23 cellular contexts compared by ENCODE assay signal in genomic region chrX:49262603-49263002, GRCh38. TPM values are rescaled to one million over a fixed set of nuclear protein-coding genes. Genes with fewer than 3 reads are reported as not detected.
DNase-seq lines count a peak whose midpoint lies in the region; ATAC-seq lines count a peak whose summit lies in the region.
"Had no signal": no experiment of that assay in that cellular context is flagged by ENCODE, and none has a peak within 500 bp of the region (broad histone marks: within the 10 kb centered on the region; RNA-seq: fewer than 3 reads in every experiment).

No MANE protein-coding gene starts in this region.

- intact Hi-C loops in activated naive CD4-positive, alpha-beta T cell treated with anti-CD3 and anti-CD28 coated beads for 36 hours (cut with micrococcal nuclease): loop anchor here (10.0 kb wide), 1 partner anchor 328 kb away; no protein-coding TSS in a partner anchor

- H3K9me3 ChIP-seq in mesenchymal stem cell (ENCODE audit: control insufficient read depth, low read length): peaks cover 4% of the 10 kb centered on the region

- H3K27ac Mint-ChIP-seq in T-helper 2 cell treated with Interferon-gamma antibody and Interleukin-4, amounts not matched to agents 5 μg/mL and 100 μg/mL, for 36 hours: no peak overlapping the region
- peak overlapping the region; percentile 18 for H3K27ac Mint-ChIP-seq in activated naive CD4-positive, alpha-beta T cell treated with anti-CD3 and anti-CD28 coated beads for 36 hours
- H3K27ac Mint-ChIP-seq in activated CD8-positive, alpha-beta T cell treated with anti-CD3 and anti-CD28 coated beads, Interleukin-2, amount 10 ng/mL, durations not matched to agents 7 days and 5 days: no peak overlapping the region
- peak overlapping the region; percentile 77 for H3K27ac Mint-ChIP-seq in stimulated activated effector memory CD8-positive, alpha-beta T cell treated with anti-CD3 and anti-CD28 coated beads, Interleukin-12 subunit alpha, Interleukin-12 subunit beta, amount 100 ng/mL, for 72 hours
- H3K27ac Mint-ChIP-seq: H9 had no signal

- no peaks in the 10 kb centered on the region for H3K36me3 ChIP-seq in mesenchymal stem cell (ENCODE audit: control insufficient read depth in 1 of 2, insufficient read depth in 2 of 2, low read depth in 1 of 2, low read length in 2 of 2)

- H3K9me3 Mint-ChIP-seq in T-helper 2 cell treated with Interferon-gamma antibody and Interleukin-4, amounts not matched to agents 5 μg/mL and 100 μg/mL, for 36 hours: no peaks in the 10 kb centered on the region
- H3K9me3 Mint-ChIP-seq in activated naive CD4-positive, alpha-beta T cell treated with anti-CD3 and anti-CD28 coated beads for 36 hours: no peaks in the 10 kb centered on the region
- no peaks in the 10 kb centered on the region for H3K9me3 Mint-ChIP-seq in activated CD8-positive, alpha-beta T cell treated with anti-CD3 and anti-CD28 coated beads, Interleukin-2, amount 10 ng/mL, durations not matched to agents 7 days and 5 days (ENCODE audit: insufficient read depth)
- no peaks in the 10 kb centered on the region for H3K9me3 Mint-ChIP-seq in stimulated activated effector memory CD8-positive, alpha-beta T cell treated with anti-CD3 and anti-CD28 coated beads, Interleukin-12 subunit alpha, Interleukin-12 subunit beta, amount 100 ng/mL, for 72 hours

- H3K79me1 ChIP-seq in mesenchymal stem cell (replicated peaks; ENCODE audit: low read length, poor library complexity, severe bottlenecking): no peaks in the 10 kb centered on the region

- H3K4me2 ChIP-seq in mesenchymal stem cell (ENCODE audit: low read length, poor library complexity, severe bottlenecking): no peak overlapping the region
- H3K4me2 ChIP-seq: KMS-11 had no signal

- no peak overlapping the region for H3K4ac ChIP-seq in mesenchymal stem cell (ENCODE audit: low read depth in 1 of 2, low read length in 2 of 2)

- H4K8ac ChIP-seq in mesenchymal stem cell (ENCODE audit: low read length): no peak overlapping the region

- H3K18ac ChIP-seq in mesenchymal stem cell (ENCODE audit: low read depth in 1 of 2, low read length in 2 of 2): no peak overlapping the region

- ATAC-seq in activated CD8-positive, alpha-beta T cell treated with anti-CD3 and anti-CD28 coated beads, Interleukin-2, amount 10 ng/mL, durations not matched to agents 7 days and 5 days: no peak
- peak; percentile 52 for ATAC-seq in stimulated activated effector memory CD8-positive, alpha-beta T cell treated with anti-CD3 and anti-CD28 coated beads, Interleukin-12 subunit alpha, Interleukin-12 subunit beta, amount 100 ng/mL, for 72 hours
- no peak for ATAC-seq in GM21367 (IDR thresholded peaks at IDR 0.05; ENCODE audit: unreplicated experiment)

- no peak for DNase-seq in T-helper 2 cell treated with Interferon-gamma antibody and Interleukin-4, amounts not matched to agents 5 μg/mL and 100 μg/mL, for 36 hours (ENCODE audit: low spot score)
- DNase-seq in T-helper 2 cell: no peak
- no peak for DNase-seq in activated naive CD4-positive, alpha-beta T cell treated with anti-CD3 and anti-CD28 coated beads for 36 hours
- DNase-seq in activated naive CD4-positive, alpha-beta T cell (lab: John Stamatoyannopoulos, UW): no peak
- no peak for DNase-seq in activated CD8-positive, alpha-beta T cell treated with anti-CD3 and anti-CD28 coated beads, Interleukin-2, amount 10 ng/mL, durations not matched to agents 7 days and 5 days
- no peak for DNase-seq in stimulated activated effector memory CD8-positive, alpha-beta T cell treated with anti-CD3 and anti-CD28 coated beads, Interleukin-12 subunit alpha, Interleukin-12 subunit beta, amount 100 ng/mL, for 72 hours (ENCODE audit: low spot score in 2 of 2)
- no peak for DNase-seq in mesenchymal stem cell
- DNase-seq: 8988T, DMS153, GDM1, H9, NCI-H1417, NCI-H187 treated with DMSO at 0.1 percent for 48 hours, NCI-H2227 treated with DMSO at 0.1 percent for 48 hours, NCI-H524, NCI-H82, OCI-M1 had no signal

- no CpG with 5 or more reads among the region's 1 CpG for WGBS in mesenchymal stem cell

- H3K27me3 Mint-ChIP-seq in T-helper 2 cell treated with Interferon-gamma antibody and Interleukin-4, amounts not matched to agents 5 μg/mL and 100 μg/mL, for 36 hours (ENCODE audit: low read depth): no peaks in the 10 kb centered on the region
- H3K27me3 Mint-ChIP-seq in activated naive CD4-positive, alpha-beta T cell treated with anti-CD3 and anti-CD28 coated beads for 36 hours (ENCODE audit: low read depth): no peaks in the 10 kb centered on the region
- no peaks in the 10 kb centered on the region for H3K27me3 Mint-ChIP-seq in activated CD8-positive, alpha-beta T cell treated with anti-CD3 and anti-CD28 coated beads, Interleukin-2, amount 10 ng/mL, durations not matched to agents 7 days and 5 days (ENCODE audit: low read depth)

- no peak overlapping the region for H2AK5ac ChIP-seq in mesenchymal stem cell (ENCODE audit: low read length, severe bottlenecking)

- peaks cover 0 to 27% of the 10 kb centered on the region in 2 experiments for H3K27me3 ChIP-seq in mesenchymal stem cell (ENCODE audit: control insufficient read depth in 1 of 2, insufficient read depth in 1 of 2, low read length in 2 of 2)

- H3K4me1 ChIP-seq in mesenchymal stem cell (ENCODE audit: control insufficient read depth, insufficient read depth, low read depth, low read length): no peaks in the 10 kb centered on the region

- H3K27ac ChIP-seq in mesenchymal stem cell (ENCODE audit: low read length, poor library complexity, severe bottlenecking): no peak overlapping the region
- H3K27ac ChIP-seq: KMS-11 had no signal

- no peak overlapping the region for H3K9ac ChIP-seq in mesenchymal stem cell (ENCODE audit: low read length)
- H3K9ac ChIP-seq: KMS-11 had no signal

- no peak overlapping the region for H3K14ac ChIP-seq in mesenchymal stem cell (ENCODE audit: low read length in 2 of 2)

- H4K91ac ChIP-seq in mesenchymal stem cell (ENCODE audit: low read length): no peak overlapping the region

- H3K23ac ChIP-seq in mesenchymal stem cell (ENCODE audit: low read length in 2 of 2): no peak overlapping the region

- H3K4me3 Mint-ChIP-seq in T-helper 2 cell treated with Interferon-gamma antibody and Interleukin-4, amounts not matched to agents 5 μg/mL and 100 μg/mL, for 36 hours: peak overlapping the region; percentile 68
- H3K4me3 Mint-ChIP-seq in activated naive CD4-positive, alpha-beta T cell treated with anti-CD3 and anti-CD28 coated beads for 36 hours: peak overlapping the region; percentile 40
- peak overlapping the region; percentile 73 for H3K4me3 Mint-ChIP-seq in activated CD8-positive, alpha-beta T cell treated with anti-CD3 and anti-CD28 coated beads, Interleukin-2, amount 10 ng/mL, durations not matched to agents 7 days and 5 days
- peak overlapping the region; percentile 70 for H3K4me3 Mint-ChIP-seq in stimulated activated effector memory CD8-positive, alpha-beta T cell treated with anti-CD3 and anti-CD28 coated beads, Interleukin-12 subunit alpha, Interleukin-12 subunit beta, amount 100 ng/mL, for 72 hours
- H3K4me3 Mint-ChIP-seq: H9 had no signal

- no peak overlapping the region for H2BK12ac ChIP-seq in mesenchymal stem cell (ENCODE audit: low read length in 2 of 2)

- H2BK15ac ChIP-seq in mesenchymal stem cell (ENCODE audit: low read depth, poor library complexity, severe bottlenecking): no peak overlapping the region

- CTCF ChIA-PET in activated naive CD4-positive, alpha-beta T cell treated with anti-CD3 and anti-CD28 coated beads for 36 hours (lab: Charles Lee): interaction anchor here (1.0 kb wide), 1 partner anchor 70 kb away, joined by 4 read pairs; no protein-coding TSS in a partner anchor
- CTCF ChIA-PET in activated CD8-positive, alpha-beta T cell treated with anti-CD3 and anti-CD28 coated beads, Interleukin-2, amount 10 ng/mL, durations not matched to agents 7 days and 5 days (lab: Charles Lee): interaction anchor here (1.2 kb wide), 1 partner anchor 72 kb away, joined by 3 read pairs; no protein-coding TSS in a partner anchor

- H2BK120ac ChIP-seq in mesenchymal stem cell (ENCODE audit: low read depth, low read length): no peak overlapping the region

- no peak overlapping the region for H2BK5ac ChIP-seq in mesenchymal stem cell (ENCODE audit: low read depth, low read length, poor library complexity, severe bottlenecking)

- POLR2A ChIA-PET in activated CD8-positive, alpha-beta T cell treated with anti-CD3 and anti-CD28 coated beads, Interleukin-2, amount 10 ng/mL, durations not matched to agents 7 days and 5 days (lab: Charles Lee): interaction anchor here (1.0 kb wide), 1 partner anchor 11 kb away, joined by 4 read pairs; no protein-coding TSS in a partner anchor

- no peak overlapping the region for H3K4me3 ChIP-seq in mesenchymal stem cell (ENCODE audit: insufficient read depth in 1 of 2, low read depth in 1 of 2, low read length in 2 of 2)

- H2AFZ ChIP-seq in mesenchymal stem cell (ENCODE audit: low read depth, low read length): no peak overlapping the region

- peaks cover 13% of the 10 kb centered on the region for H3K36me3 Mint-ChIP-seq in T-helper 2 cell treated with Interferon-gamma antibody and Interleukin-4, amounts not matched to agents 5 μg/mL and 100 μg/mL, for 36 hours (ENCODE audit: low read depth)
- H3K36me3 Mint-ChIP-seq in activated naive CD4-positive, alpha-beta T cell treated with anti-CD3 and anti-CD28 coated beads for 36 hours (ENCODE audit: low read depth): no peaks in the 10 kb centered on the region
- H3K36me3 Mint-ChIP-seq in activated CD8-positive, alpha-beta T cell treated with anti-CD3 and anti-CD28 coated beads, Interleukin-2, amount 10 ng/mL, durations not matched to agents 7 days and 5 days (ENCODE audit: low read depth): peaks cover 6% of the 10 kb centered on the region
- H3K36me3 Mint-ChIP-seq in stimulated activated effector memory CD8-positive, alpha-beta T cell treated with anti-CD3 and anti-CD28 coated beads, Interleukin-12 subunit alpha, Interleukin-12 subunit beta, amount 100 ng/mL, for 72 hours: peaks cover 49% of the 10 kb centered on the region

- peaks cover 34% of the 10 kb centered on the region for H3K4me1 Mint-ChIP-seq in T-helper 2 cell treated with Interferon-gamma antibody and Interleukin-4, amounts not matched to agents 5 μg/mL and 100 μg/mL, for 36 hours (ENCODE audit: low read depth)
- peaks cover 48% of the 10 kb centered on the region for H3K4me1 Mint-ChIP-seq in activated naive CD4-positive, alpha-beta T cell treated with anti-CD3 and anti-CD28 coated beads for 36 hours (ENCODE audit: low read depth)
- H3K4me1 Mint-ChIP-seq in activated CD8-positive, alpha-beta T cell treated with anti-CD3 and anti-CD28 coated beads, Interleukin-2, amount 10 ng/mL, durations not matched to agents 7 days and 5 days (ENCODE audit: low read depth): peaks cover 51% of the 10 kb centered on the region
- H3K4me1 Mint-ChIP-seq in stimulated activated effector memory CD8-positive, alpha-beta T cell treated with anti-CD3 and anti-CD28 coated beads, Interleukin-12 subunit alpha, Interleukin-12 subunit beta, amount 100 ng/mL, for 72 hours: peaks cover 55% of the 10 kb centered on the region

RNA-seq across cellular contexts. Expression of gene FOXP3, which starts 1.9 kb away (rescaled TPM):
- total RNA-seq in activated naive CD4-positive, alpha-beta T cell treated with anti-CD3 and anti-CD28 coated beads for 36 hours: 1 to 10 TPM; 7.1 to 7.5 TPM
- total RNA-seq in activated CD8-positive, alpha-beta T cell treated with anti-CD3 and anti-CD28 coated beads, Interleukin-2, amount 10 ng/mL, durations not matched to agents 7 days and 5 days: 10 to 100 TPM; 14.6 to 15.4 TPM
- polyA plus RNA-seq in mesenchymal stem cell (2013, experiment 1 of 2): 0.06 TPM
- polyA plus RNA-seq in mesenchymal stem cell (2013, experiment 2 of 2): 0.04 TPM
- total RNA-seq: Daoy, HT-29, RPMI7951 had no signal

RNA-seq across cellular contexts. Expression of gene PPP1R3F, which starts 7.0 kb away (rescaled TPM):
- 1 to 10 TPM; 2.4 to 3.4 TPM for total RNA-seq in activated naive CD4-positive, alpha-beta T cell treated with anti-CD3 and anti-CD28 coated beads for 36 hours
- total RNA-seq in activated CD8-positive, alpha-beta T cell treated with anti-CD3 and anti-CD28 coated beads, Interleukin-2, amount 10 ng/mL, durations not matched to agents 7 days and 5 days: 1 to 10 TPM; 8.0 to 8.5 TPM
- 2.2 TPM for polyA plus RNA-seq in mesenchymal stem cell (2013, experiment 1 of 2)
- polyA plus RNA-seq in mesenchymal stem cell (2013, experiment 2 of 2): 1.3 TPM

RNA-seq across cellular contexts. Expression of gene CCDC22, which starts 27.3 kb away (rescaled TPM):
- 10 to 100 TPM; 16.4 to 18.5 TPM for total RNA-seq in activated naive CD4-positive, alpha-beta T cell treated with anti-CD3 and anti-CD28 coated beads for 36 hours
- 10 to 100 TPM; 27.3 to 32.2 TPM for total RNA-seq in activated CD8-positive, alpha-beta T cell treated with anti-CD3 and anti-CD28 coated beads, Interleukin-2, amount 10 ng/mL, durations not matched to agents 7 days and 5 days
- 8.1 TPM for polyA plus RNA-seq in mesenchymal stem cell (2013, experiment 1 of 2)
- polyA plus RNA-seq in mesenchymal stem cell (2013, experiment 2 of 2): 7.1 TPM

RNA-seq across cellular contexts. Expression of gene CACNA1F, which starts 29.5 kb away (rescaled TPM):
- total RNA-seq in activated naive CD4-positive, alpha-beta T cell treated with anti-CD3 and anti-CD28 coated beads for 36 hours: 1 to 10 TPM in 1 of 2 experiments, under 1 TPM in 1; 0.62 to 1.0 TPM
- total RNA-seq in activated CD8-positive, alpha-beta T cell treated with anti-CD3 and anti-CD28 coated beads, Interleukin-2, amount 10 ng/mL, durations not matched to agents 7 days and 5 days: under 1 TPM; 0.11 to 0.18 TPM
- polyA plus RNA-seq in mesenchymal stem cell (2013, experiment 1 of 2): not detected
- not detected for polyA plus RNA-seq in mesenchymal stem cell (2013, experiment 2 of 2)
- total RNA-seq: Daoy, HT-29, RPMI7951 had no signal
- polyA plus RNA-seq: AG04450 had no signal

RNA-seq across cellular contexts. Expression of gene GAGE10, which starts 40.8 kb away (rescaled TPM):
- total RNA-seq in activated naive CD4-positive, alpha-beta T cell treated with anti-CD3 and anti-CD28 coated beads for 36 hours: not detected
- total RNA-seq in activated CD8-positive, alpha-beta T cell treated with anti-CD3 and anti-CD28 coated beads, Interleukin-2, amount 10 ng/mL, durations not matched to agents 7 days and 5 days: not detected
- not detected for polyA plus RNA-seq in mesenchymal stem cell (2013, experiment 1 of 2)
- not detected for polyA plus RNA-seq in mesenchymal stem cell (2013, experiment 2 of 2)
- total RNA-seq: Daoy, H9, HT-29, RPMI7951 had no signal
- polyA plus RNA-seq: AG04450 had no signal

Comparison
In these comparisons a context has a peak if more than half of its experiments do, and no peak if none do; other contexts are left out.
1. H3K27ac Mint-ChIP-seq: peak in activated naive CD4-positive, alpha-beta T cell treated with anti-CD3 and anti-CD28 coated beads for 36 hours (single experiment) and stimulated activated effector memory CD8-positive, alpha-beta T cell treated with anti-CD3 and anti-CD28 coated beads, Interleukin-12 subunit alpha, Interleukin-12 subunit beta, amount 100 ng/mL, for 72 hours (single experiment); none in T-helper 2 cell treated with Interferon-gamma antibody and Interleukin-4, amounts not matched to agents 5 μg/mL and 100 μg/mL, for 36 hours (single experiment) and activated CD8-positive, alpha-beta T cell treated with anti-CD3 and anti-CD28 coated beads, Interleukin-2, amount 10 ng/mL, durations not matched to agents 7 days and 5 days (single experiment).
2. Peak in every context shown above with its lines, with median percentiles within 50 percentile points of each other: H3K4me3 Mint-ChIP-seq.